9 cellular contexts compared by ENCODE assay signal in the genomic region with DNA sequence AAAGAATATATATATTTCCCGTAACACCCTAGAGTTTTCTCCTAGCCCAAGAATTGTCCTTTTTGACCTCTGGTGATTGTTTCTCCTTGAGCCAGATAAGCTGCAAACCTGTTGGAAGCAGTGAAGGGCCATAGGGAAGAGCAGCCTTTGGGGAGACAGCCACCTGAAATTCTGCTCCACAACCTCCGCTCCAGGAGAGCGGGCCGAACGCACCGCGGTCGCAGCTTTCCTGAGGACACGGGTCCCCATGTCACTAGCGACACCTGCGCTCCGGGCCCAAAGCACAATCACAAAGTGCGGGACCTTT. TPM values are rescaled to one million over a fixed set of nuclear protein-coding genes. Genes with fewer than 3 reads are reported as not detected.
DNase-seq lines count a peak whose midpoint lies in the region; ATAC-seq and TF ChIP-seq lines count a peak whose summit lies in the region.
"Had no signal": no experiment of that assay in that cellular context is flagged by ENCODE, and none has a peak within 500 bp of the region (broad histone marks: within the 10 kb centered on the region; RNA-seq: fewer than 3 reads in every experiment).

No MANE protein-coding gene starts in this region.

- H3K36me3 ChIP-seq in iPS-15b (ENCODE audit: control insufficient read depth, insufficient read depth, low read length) (no peaks in the 10 kb centered on the region), rectal smooth muscle tissue (ENCODE audit: control insufficient read depth, insufficient read depth, low read length) (no peaks in the 10 kb centered on the region)

- peaks cover 14% of the 10 kb centered on the region for H3K4me1 ChIP-seq in iPS-15b (ENCODE audit: control insufficient read depth, insufficient read depth, low read length)
- H3K4me1 ChIP-seq in rectal smooth muscle tissue (ENCODE audit: control insufficient read depth, insufficient read depth, low read length), result no peaks in the 10 kb centered on the region

- WGBS in lower leg skin, 2 donors, result 25% methylated on average over 13 of the region's 13 CpGs

- no peak overlapping the region for H3K27ac ChIP-seq in rectal smooth muscle tissue (ENCODE audit: low read depth, low read length)

- H3K27me3 ChIP-seq in iPS-15b (ENCODE audit: control insufficient read depth, insufficient read depth, low read length) (peaks cover 3% of the 10 kb centered on the region), rectal smooth muscle tissue (ENCODE audit: control insufficient read depth, insufficient read depth, low read length) (peaks cover 3% of the 10 kb centered on the region)

- H3K4me3 Mint-ChIP-seq in activated naive CD8-positive, alpha-beta T cell treated with anti-CD3 and anti-CD28 coated beads, Interleukin-2, amount 50 U/mL, for 24 hours, result peak overlapping the region; percentile 42

- H3K9ac ChIP-seq in iPS-15b (ENCODE audit: low read depth, low read length) (peak overlapping the region; percentile 57), rectal smooth muscle tissue (ENCODE audit: low read length) (no peak overlapping the region)

- DNase-seq in activated naive CD8-positive, alpha-beta T cell treated with anti-CD3 and anti-CD28 coated beads, Interleukin-2, amount 50 U/mL, for 24 hours, result no peak
- DNase-seq in lower leg skin (ENCODE audit: low spot score in 2 of 2) (no peak), inferior parietal cortex (ENCODE audit: extremely low spot score) (no peak), NCI-H524 (lab: John Stamatoyannopoulos, UW) (no peak)

- no peak for ATAC-seq in activated naive CD8-positive, alpha-beta T cell treated with anti-CD3 and anti-CD28 coated beads, Interleukin-2, amount 50 U/mL, for 24 hours
- no peak for ATAC-seq in esophagus mucosa

- H3K36me3 Mint-ChIP-seq in activated naive CD8-positive, alpha-beta T cell treated with anti-CD3 and anti-CD28 coated beads, Interleukin-2, amount 50 U/mL, for 24 hours (ENCODE audit: low read depth), result no peaks in the 10 kb centered on the region

- peaks cover 31% of the 10 kb centered on the region for H3K27me3 Mint-ChIP-seq in activated naive CD8-positive, alpha-beta T cell treated with anti-CD3 and anti-CD28 coated beads, Interleukin-2, amount 50 U/mL, for 24 hours

- H3K9me3 ChIP-seq in iPS-15b (ENCODE audit: control insufficient read depth, insufficient read depth, low read length), result no peaks in the 10 kb centered on the region

- TF ChIP-seq POLR2A in lower leg skin (IDR thresholded peaks at IDR 0.05), result no peak

- TF ChIP-seq CTCF in GM12875 (IDR thresholded peaks at IDR 0.05; ENCODE audit: borderline replicate concordance, insufficient read depth, low read depth, low read length) (no peak), lower leg skin (IDR thresholded peaks at IDR 0.05) (no peak)

- peaks cover 7% of the 10 kb centered on the region for H3K4me1 Mint-ChIP-seq in activated naive CD8-positive, alpha-beta T cell treated with anti-CD3 and anti-CD28 coated beads, Interleukin-2, amount 50 U/mL, for 24 hours

- H3K9me3 Mint-ChIP-seq in activated naive CD8-positive, alpha-beta T cell treated with anti-CD3 and anti-CD28 coated beads, Interleukin-2, amount 50 U/mL, for 24 hours, result no peaks in the 10 kb centered on the region

- peak overlapping the region; percentile 94 for H3K4me3 ChIP-seq in GM12875 (ENCODE audit: low read depth, low read length)
- H3K4me3 ChIP-seq in iPS-15b (ENCODE audit: low read depth, low read length), result peak overlapping the region; percentile 60
- H3K4me3 ChIP-seq in rectal smooth muscle tissue (ENCODE audit: low read length), result peak overlapping the region; percentile 58
- no peak overlapping the region for H3K4me3 ChIP-seq in lower leg skin (ENCODE audit: low read depth, poor library complexity, severe bottlenecking)

- intact Hi-C loops in lower leg skin (cut with DNase I; ENCODE audit: low total_unique reads), result no loop called here

- no peak overlapping the region for H3K27ac Mint-ChIP-seq in activated naive CD8-positive, alpha-beta T cell treated with anti-CD3 and anti-CD28 coated beads, Interleukin-2, amount 50 U/mL, for 24 hours

RNA-seq across cellular contexts. Expression of a gene that starts 0.6 kb away (rescaled TPM):
- total RNA-seq in lower leg skin (10 to 100 TPM; 11.0 to 28.0 (median 19.2) TPM), esophagus mucosa (22.4 TPM)

RNA-seq across cellular contexts. Expression of a gene that starts 49.8 kb away (rescaled TPM):
- total RNA-seq in lower leg skin, result 100 to 1,000 TPM in 3 of 4 donors, 10 to 100 TPM in 1; 79.9 to 167 (median 122) TPM
- 775 TPM for total RNA-seq in esophagus mucosa
- total RNA-seq: NCI-H460 had no signal
